Comparison of ENCODE assay signal across 6 cellular contexts in the genomic region with DNA sequence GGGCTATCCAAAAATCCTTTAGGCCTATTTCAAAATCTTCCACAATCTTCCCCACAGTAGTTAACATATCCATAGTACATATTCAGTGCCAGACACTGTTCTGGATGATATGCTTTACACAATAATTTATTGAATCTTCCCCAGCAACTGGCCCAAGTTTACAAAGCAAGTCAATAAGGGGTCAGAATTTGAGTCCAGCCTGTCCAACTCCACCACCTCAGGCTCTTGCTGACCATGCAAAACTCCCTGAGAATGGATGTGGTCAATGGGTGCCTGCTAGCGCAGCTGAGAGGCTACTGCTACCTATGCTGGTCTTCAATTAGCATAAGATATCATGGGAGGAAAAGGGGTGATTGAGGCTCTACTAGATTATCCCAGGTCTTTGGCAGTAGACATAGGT.
"Had no signal": no experiment of that assay in that cellular context is flagged by ENCODE, and none has a peak within 500 bp of the region (broad histone marks: within the 10 kb centered on the region; RNA-seq: fewer than 3 reads in every experiment).

No MANE protein-coding gene starts in this region.

- H3K4me3 Mint-ChIP-seq: HFFc6 had no signal

- DNase-seq: GM23248, GOT3, H7, HFFc6, IMR-90 had no signal

- ATAC-seq: K562 had no signal

- H3K27ac Mint-ChIP-seq: HFFc6 had no signal
